Comparison of ENCODE assay signal across 29 cellular contexts in the genomic region with DNA sequence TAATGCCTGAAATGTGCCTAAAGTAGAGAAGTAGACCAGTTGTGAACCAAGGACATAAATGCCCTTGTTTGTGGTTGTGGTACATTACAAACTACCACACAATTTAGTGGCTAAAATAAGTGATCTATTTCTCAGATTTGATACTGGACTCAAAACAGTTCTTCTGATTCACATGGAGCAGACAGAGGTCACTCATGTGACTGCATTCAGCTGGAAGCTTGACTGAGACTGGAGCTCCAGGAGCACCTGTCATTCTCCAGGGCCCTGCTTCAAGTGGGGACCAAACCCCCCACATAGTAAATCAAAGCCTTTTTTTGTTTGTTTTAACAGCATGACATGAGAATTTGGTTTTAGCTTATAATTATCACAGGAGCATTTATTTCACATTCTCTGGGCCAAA.
"Had no signal": no experiment of that assay in that cellular context is flagged by ENCODE, and none has a peak within 500 bp of the region (broad histone marks: within the 10 kb centered on the region; RNA-seq: fewer than 3 reads in every experiment).

No MANE protein-coding gene starts in this region.

- H3K9me3 ChIP-seq: testis, uterus had no signal

- H3K27me3 ChIP-seq: body of pancreas, cardiac muscle cell, dorsolateral prefrontal cortex, esophagus squamous epithelium, heart right ventricle, left lung, sigmoid colon, testis, uterus had no signal

- H3K27me3 Mint-ChIP-seq: activated CD4-positive, alpha-beta memory T cell treated with anti-CD3 and anti-CD28 coated beads, Interleukin-2, amount 10 ng/mL, durations not matched to agents 7 days and 5 days; activated CD4-positive, alpha-beta T cell treated with anti-CD3 and anti-CD28 coated beads, Interleukin-2, amount 10 ng/mL, durations not matched to agents 24 days and 14 days; activated CD8-positive, alpha-beta memory T cell treated with anti-CD3 and anti-CD28 coated beads, Interleukin-2, amount 10 ng/mL, durations not matched to agents 7 days and 5 days; effector memory CD8-positive, alpha-beta T cell; stimulated activated naive B cell treated with anti-CD40 and anti-IgM and Interleukin-4, amounts not matched to agents 10 μg/mL and 1 μg/mL and 100 μg/mL, for 72 hours; T-cell had no signal

- H3K4me1 Mint-ChIP-seq: activated CD4-positive, alpha-beta memory T cell treated with anti-CD3 and anti-CD28 coated beads, Interleukin-2, amount 10 ng/mL, durations not matched to agents 7 days and 5 days; activated CD4-positive, alpha-beta T cell treated with anti-CD3 and anti-CD28 coated beads, Interleukin-2, amount 10 ng/mL, durations not matched to agents 24 days and 14 days; activated CD8-positive, alpha-beta memory T cell treated with anti-CD3 and anti-CD28 coated beads, Interleukin-2, amount 10 ng/mL, durations not matched to agents 7 days and 5 days; nephron progenitor cell; stimulated activated naive B cell treated with anti-CD40 and anti-IgM and Interleukin-4, amounts not matched to agents 10 μg/mL and 1 μg/mL and 100 μg/mL, for 72 hours; T-cell had no signal

- DNase-seq: activated CD4-positive, alpha-beta memory T cell treated with anti-CD3 and anti-CD28 coated beads, Interleukin-2, amount 10 ng/mL, durations not matched to agents 7 days and 5 days; activated CD4-positive, alpha-beta T cell treated with anti-CD3 and anti-CD28 coated beads, Interleukin-2, amount 10 ng/mL, durations not matched to agents 24 days and 14 days; activated CD8-positive, alpha-beta memory T cell treated with anti-CD3 and anti-CD28 coated beads, Interleukin-2, amount 10 ng/mL, durations not matched to agents 7 days and 5 days; activated effector memory CD4-positive, alpha-beta T cell treated with anti-CD3 and anti-CD28 coated beads, Interleukin-2, amount 50 U/mL, for 16 hours; activated naive CD4-positive, alpha-beta T cell treated with anti-CD3 and anti-CD28 coated beads, Interleukin-2, amount 50 U/mL, for 16 hours; activated T-cell treated with anti-CD3 and anti-CD28 coated beads for 4 hours; anterior cingulate cortex; body of pancreas; effector memory CD8-positive, alpha-beta T cell; esophagus squamous epithelium; heart right ventricle; kidney; left lung; mammary epithelial cell; nephron progenitor cell; nucleus accumbens; sigmoid colon; stimulated activated CD4-positive, alpha-beta T cell treated with anti-CD3 and anti-CD28 coated beads, Interleukin-2, amount 100 ng/mL, for 48 hours; stimulated activated CD8-positive, alpha-beta memory T cell treated with anti-CD3 and anti-CD28 coated beads, Interleukin-4, amount 100 ng/mL, for 48 hours; stimulated activated naive B cell treated with anti-CD40 and anti-IgM and Interleukin-4, amounts not matched to agents 10 μg/mL and 1 μg/mL and 100 μg/mL, for 72 hours; T-cell; testis; trophoblast cell; uterus had no signal

- H3K36me3 ChIP-seq: cardiac muscle cell, esophagus squamous epithelium, heart right ventricle, left lung, sigmoid colon, uterus had no signal

- H3K4me3 Mint-ChIP-seq: activated CD4-positive, alpha-beta memory T cell treated with anti-CD3 and anti-CD28 coated beads, Interleukin-2, amount 10 ng/mL, durations not matched to agents 7 days and 5 days; activated CD4-positive, alpha-beta T cell treated with anti-CD3 and anti-CD28 coated beads, Interleukin-2, amount 10 ng/mL, durations not matched to agents 24 days and 14 days; activated CD8-positive, alpha-beta memory T cell treated with anti-CD3 and anti-CD28 coated beads, Interleukin-2, amount 10 ng/mL, durations not matched to agents 7 days and 5 days; effector memory CD8-positive, alpha-beta T cell; nephron progenitor cell; stimulated activated naive B cell treated with anti-CD40 and anti-IgM and Interleukin-4, amounts not matched to agents 10 μg/mL and 1 μg/mL and 100 μg/mL, for 72 hours; T-cell; T-helper 2 cell treated with Interferon-gamma antibody and Interleukin-4, amounts not matched to agents 5 μg/mL and 100 μg/mL, for 36 hours had no signal

- H3K4me3 ChIP-seq: body of pancreas, cardiac muscle cell, dorsolateral prefrontal cortex, esophagus squamous epithelium, heart right ventricle, left lung, sigmoid colon, testis, uterus had no signal

- H3K36me3 Mint-ChIP-seq: activated CD8-positive, alpha-beta memory T cell treated with anti-CD3 and anti-CD28 coated beads, Interleukin-2, amount 10 ng/mL, durations not matched to agents 7 days and 5 days; T-cell had no signal

- H3K27ac ChIP-seq: body of pancreas, cardiac muscle cell, left lung, parathyroid adenoma, sigmoid colon, testis, uterus, VCaP had no signal

- H3K4me1 ChIP-seq: body of pancreas, left lung, parathyroid adenoma, testis, uterus had no signal

- H3K27ac Mint-ChIP-seq: activated CD4-positive, alpha-beta memory T cell treated with anti-CD3 and anti-CD28 coated beads, Interleukin-2, amount 10 ng/mL, durations not matched to agents 7 days and 5 days; activated CD4-positive, alpha-beta T cell treated with anti-CD3 and anti-CD28 coated beads, Interleukin-2, amount 10 ng/mL, durations not matched to agents 24 days and 14 days; activated CD8-positive, alpha-beta memory T cell treated with anti-CD3 and anti-CD28 coated beads, Interleukin-2, amount 10 ng/mL, durations not matched to agents 7 days and 5 days; effector memory CD8-positive, alpha-beta T cell; nephron progenitor cell; stimulated activated naive B cell treated with anti-CD40 and anti-IgM and Interleukin-4, amounts not matched to agents 10 μg/mL and 1 μg/mL and 100 μg/mL, for 72 hours; T-cell; T-helper 2 cell treated with Interferon-gamma antibody and Interleukin-4, amounts not matched to agents 5 μg/mL and 100 μg/mL, for 36 hours had no signal
